Comparison of ENCODE assay signal across 9 cellular contexts in the genomic region with DNA sequence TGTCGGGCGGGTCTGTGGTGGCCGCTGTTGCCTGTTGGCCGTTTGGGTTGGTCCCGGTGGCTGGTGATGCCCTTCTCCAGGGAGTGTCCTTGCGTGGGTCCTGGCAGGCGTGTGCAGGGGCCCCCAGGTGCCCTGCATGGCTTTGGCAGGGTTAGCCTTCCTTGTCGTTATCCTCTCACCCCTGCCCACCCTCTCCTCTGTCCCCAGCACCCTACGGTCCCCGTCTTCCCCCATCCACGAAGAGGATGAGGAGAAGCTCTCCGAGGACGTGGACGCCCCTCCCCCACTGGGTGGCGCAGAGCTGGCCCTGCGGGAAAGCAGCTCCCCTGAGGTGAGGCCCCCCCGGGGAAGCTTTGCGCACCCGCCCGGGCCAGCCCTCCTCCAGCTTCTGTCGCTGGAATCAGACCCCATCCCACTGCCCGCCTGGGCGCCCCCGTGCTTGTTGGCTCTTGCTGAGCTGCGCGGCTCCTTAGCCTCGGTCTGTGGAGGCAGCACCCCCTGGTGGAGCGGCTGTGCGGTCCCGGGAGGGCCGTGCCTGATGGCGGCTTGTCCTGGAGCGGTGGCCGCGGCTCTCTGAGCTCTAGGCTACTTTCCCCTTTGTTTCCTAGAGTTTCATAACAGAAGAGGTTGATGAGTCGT. TPM values are rescaled to one million over a fixed set of nuclear protein-coding genes. Genes with fewer than 3 reads are reported as not detected.
A peak's percentile ranks its signal among the peaks of the same experiment; 100 is the strongest.
DNase-seq lines count a peak whose midpoint lies in the region; ATAC-seq and TF ChIP-seq lines count a peak whose summit lies in the region.
"Had no signal": no experiment of that assay in that cellular context is flagged by ENCODE, and none has a peak within 500 bp of the region (broad histone marks: within the 10 kb centered on the region; RNA-seq: fewer than 3 reads in every experiment).

No MANE protein-coding gene starts in this region.

- peaks cover 4% of the 10 kb centered on the region for H3K4me1 Mint-ChIP-seq in T-helper 2 cell treated with Interferon-gamma antibody and Interleukin-4, amounts not matched to agents 5 μg/mL and 100 μg/mL, for 36 hours (ENCODE audit: low read depth)

- H3K4me3 Mint-ChIP-seq in T-helper 2 cell treated with Interferon-gamma antibody and Interleukin-4, amounts not matched to agents 5 μg/mL and 100 μg/mL, for 36 hours = no peak overlapping the region

- H3K27ac Mint-ChIP-seq in T-helper 2 cell treated with Interferon-gamma antibody and Interleukin-4, amounts not matched to agents 5 μg/mL and 100 μg/mL, for 36 hours = peak overlapping the region; percentile 41

- H3K27me3 Mint-ChIP-seq in T-helper 2 cell treated with Interferon-gamma antibody and Interleukin-4, amounts not matched to agents 5 μg/mL and 100 μg/mL, for 36 hours (ENCODE audit: low read depth) = no peaks in the 10 kb centered on the region

- peak; percentile 56 for TF ChIP-seq CTCF in epithelial cell of proximal tubule (conservative IDR thresholded peaks at IDR 0.05; ENCODE audit: low read depth, low read length)

- peak; percentile 48 for DNase-seq in NCI-H2107 (lab: John Stamatoyannopoulos, UW)
- no peak for DNase-seq in NCI-H2107 treated with DMSO at 0.1 percent for 48 hours (lab: John Stamatoyannopoulos, UW; ENCODE audit: unreplicated experiment)
- DNase-seq in T-helper 2 cell treated with Interferon-gamma antibody and Interleukin-4, amounts not matched to agents 5 μg/mL and 100 μg/mL, for 36 hours (ENCODE audit: low spot score) = peak; percentile 14
- DNase-seq in epithelial cell of proximal tubule (ENCODE audit: low read depth) = no peak
- DNase-seq in posterior vena cava (ENCODE audit: low spot score) = peak; percentile 79
- DNase-seq in GM19238 (ENCODE audit: insufficient read length, low spot score) = no peak

- ATAC-seq in GM19452 (IDR thresholded peaks at IDR 0.05; ENCODE audit: unreplicated experiment) = no peak
- ATAC-seq in HG03342 (IDR thresholded peaks at IDR 0.05; ENCODE audit: unreplicated experiment) = no peak

- H3K4me3 ChIP-seq in epithelial cell of proximal tubule (ENCODE audit: low read depth, low read length) = no peak overlapping the region

- intact Hi-C loops in posterior vena cava (cut with DNase I) = no loop called here

- H3K36me3 Mint-ChIP-seq in T-helper 2 cell treated with Interferon-gamma antibody and Interleukin-4, amounts not matched to agents 5 μg/mL and 100 μg/mL, for 36 hours (ENCODE audit: low read depth) = peaks cover 23% of the 10 kb centered on the region

- no peaks in the 10 kb centered on the region for H3K9me3 Mint-ChIP-seq in T-helper 2 cell treated with Interferon-gamma antibody and Interleukin-4, amounts not matched to agents 5 μg/mL and 100 μg/mL, for 36 hours

RNA-seq across cellular contexts. Expression of a gene that starts 10.6 kb away (rescaled TPM):
- total RNA-seq in epithelial cell of proximal tubule (23.8 and 37.4 TPM in 2 replicates), posterior vena cava (10 to 100 TPM; 10.7 to 14.2 TPM)

RNA-seq across cellular contexts. Expression of a gene that starts 51.3 kb away (rescaled TPM):
- total RNA-seq in epithelial cell of proximal tubule = 13.7 and 22.4 TPM in 2 replicates
- 10 to 100 TPM; 17.0 to 17.8 TPM for total RNA-seq in posterior vena cava

RNA-seq across cellular contexts. Expression of a gene that starts 51.6 kb away (rescaled TPM):
- total RNA-seq in epithelial cell of proximal tubule (2.0 TPM in 1 of 2 replicates, not detected in the other), posterior vena cava (under 1 TPM; 0.32 to 0.43 TPM)
- total RNA-seq: T-helper 1 cell treated with Interleukin-12 subunit alpha and Interleukin-12 subunit beta and Interleukin-4 antibody, amounts not matched to agents 30 ng/mL and 1 ng/mL, for 36 hours had no signal

RNA-seq across cellular contexts. Expression of a gene that starts 58.1 kb away (rescaled TPM):
- total RNA-seq in epithelial cell of proximal tubule (40.6 and 41.3 TPM in 2 replicates), posterior vena cava (10 to 100 TPM; 61.0 to 62.6 TPM)

Comparison
In these comparisons a context has a peak if more than half of its experiments do, and no peak if none do; other contexts are left out.
1. DNase-seq: peak in NCI-H2107 (single experiment), T-helper 2 cell treated with Interferon-gamma antibody and Interleukin-4, amounts not matched to agents 5 μg/mL and 100 μg/mL, for 36 hours (single experiment) and posterior vena cava (single experiment); none in NCI-H2107 treated with DMSO at 0.1 percent for 48 hours (single experiment), epithelial cell of proximal tubule (single experiment) and GM19238 (single experiment).